ENCODE assay signal across 9 cellular contexts in the genomic region with DNA sequence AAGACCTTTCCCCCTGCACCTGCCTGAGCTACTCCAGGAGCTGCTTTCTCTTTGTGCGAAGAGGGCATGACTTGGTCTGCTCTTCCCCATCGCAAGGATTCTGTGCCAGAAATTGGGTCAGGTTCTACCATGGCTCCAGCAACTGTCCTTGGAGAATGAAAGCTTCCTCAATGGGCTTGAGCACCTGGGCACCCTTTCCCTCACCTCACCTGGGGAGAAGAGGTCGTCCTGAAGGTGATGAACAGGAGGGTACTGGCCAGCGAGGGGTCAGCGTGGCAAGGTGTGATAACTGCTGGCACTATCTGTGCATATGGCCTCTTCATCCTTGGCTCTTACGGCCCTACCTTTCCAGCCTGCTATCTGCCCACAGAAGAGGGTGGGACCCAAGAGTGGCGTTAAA. TPM values are rescaled to one million over a fixed set of nuclear protein-coding genes. Genes with fewer than 3 reads are reported as not detected.
DNase-seq lines count a peak whose midpoint lies in the region; ATAC-seq, FAIRE-seq and TF ChIP-seq lines count a peak whose summit lies in the region.
"Had no signal": no experiment of that assay in that cellular context is flagged by ENCODE, and none has a peak within 500 bp of the region (broad histone marks: within the 10 kb centered on the region; RNA-seq: fewer than 3 reads in every experiment).

No MANE protein-coding gene starts in this region.

- no peaks in the 10 kb centered on the region for H3K9me3 Mint-ChIP-seq in activated CD4-positive, alpha-beta T cell treated with anti-CD3 and anti-CD28 coated beads, Interleukin-2, amount 10 ng/mL, durations not matched to agents 7 days and 5 days
- no peaks in the 10 kb centered on the region for H3K9me3 Mint-ChIP-seq in activated naive CD8-positive, alpha-beta T cell (ENCODE audit: low read depth)

- H3K9me3 ChIP-seq in lower lobe of right lung, result no peaks in the 10 kb centered on the region
- H3K9me3 ChIP-seq: BE2C had no signal

- H3K27ac Mint-ChIP-seq in activated CD4-positive, alpha-beta T cell treated with anti-CD3 and anti-CD28 coated beads, Interleukin-2, amount 10 ng/mL, durations not matched to agents 7 days and 5 days, result peak overlapping the region; percentile 80
- peak overlapping the region; percentile 81 for H3K27ac Mint-ChIP-seq in activated naive CD8-positive, alpha-beta T cell

- no peaks in the 10 kb centered on the region for H3K27me3 ChIP-seq in lower lobe of right lung (ENCODE audit: low read depth)
- H3K27me3 ChIP-seq: BE2C had no signal

- no peak overlapping the region for H3K4me3 ChIP-seq in lower lobe of right lung

- H3K4me1 Mint-ChIP-seq in activated CD4-positive, alpha-beta T cell treated with anti-CD3 and anti-CD28 coated beads, Interleukin-2, amount 10 ng/mL, durations not matched to agents 7 days and 5 days, result peaks cover 79% of the 10 kb centered on the region
- peaks cover 59% of the 10 kb centered on the region for H3K4me1 Mint-ChIP-seq in activated naive CD8-positive, alpha-beta T cell (ENCODE audit: low read depth)

- intact Hi-C loops in lower lobe of right lung (cut with DNase I), result no loop called here

- no peak for TF ChIP-seq CTCF in lower lobe of right lung (IDR thresholded peaks at IDR 0.05)

- FAIRE-seq in urothelium cell line (lab: Jason Lieb, UNC), result no peak

- no peaks in the 10 kb centered on the region for H3K27me3 Mint-ChIP-seq in activated CD4-positive, alpha-beta T cell treated with anti-CD3 and anti-CD28 coated beads, Interleukin-2, amount 10 ng/mL, durations not matched to agents 7 days and 5 days
- H3K27me3 Mint-ChIP-seq in activated naive CD8-positive, alpha-beta T cell, result no peaks in the 10 kb centered on the region

- POLR2A ChIA-PET in activated CD4-positive, alpha-beta T cell treated with anti-CD3 and anti-CD28 coated beads, Interleukin-2, amount 10 ng/mL, durations not matched to agents 7 days and 5 days (lab: Charles Lee), result interaction anchor here (0.7 kb wide), 1 partner anchor 9 kb away, joined by 3 read pairs; no protein-coding TSS in a partner anchor

- DNase-seq in activated CD4-positive, alpha-beta T cell treated with anti-CD3 and anti-CD28 coated beads, Interleukin-2, amount 10 ng/mL, durations not matched to agents 7 days and 5 days, result no peak
- no peak for DNase-seq in activated CD4-positive, alpha-beta T cell treated with anti-CD3 and anti-CD28 coated beads, Interleukin-2, amount 50 U/mL, for 4 hours
- DNase-seq in lower lobe of right lung (no peak), substantia nigra (lab: John Stamatoyannopoulos, UW) (no peak), urothelium cell line (ENCODE audit: low spot score) (no peak), NCI-H2029 (lab: John Stamatoyannopoulos, UW) (no peak)

- peaks cover 66% of the 10 kb centered on the region for H3K36me3 ChIP-seq in lower lobe of right lung

- no peak for ATAC-seq in lower lobe of right lung
- no peak for ATAC-seq in HG02610 (IDR thresholded peaks at IDR 0.05; ENCODE audit: unreplicated experiment)

- H3K4me1 ChIP-seq in lower lobe of right lung, result peaks cover 85% of the 10 kb centered on the region
- H3K4me1 ChIP-seq: BE2C had no signal

- H3K36me3 Mint-ChIP-seq in activated CD4-positive, alpha-beta T cell treated with anti-CD3 and anti-CD28 coated beads, Interleukin-2, amount 10 ng/mL, durations not matched to agents 7 days and 5 days (ENCODE audit: low read depth), result peaks cover 57% of the 10 kb centered on the region
- peaks cover 17% of the 10 kb centered on the region for H3K36me3 Mint-ChIP-seq in activated naive CD8-positive, alpha-beta T cell

- H3K4me3 Mint-ChIP-seq in activated CD4-positive, alpha-beta T cell treated with anti-CD3 and anti-CD28 coated beads, Interleukin-2, amount 10 ng/mL, durations not matched to agents 7 days and 5 days, result peak overlapping the region; percentile 67
- H3K4me3 Mint-ChIP-seq in activated naive CD8-positive, alpha-beta T cell, result peak overlapping the region; percentile 70

- CTCF ChIA-PET in activated CD4-positive, alpha-beta T cell treated with anti-CD3 and anti-CD28 coated beads, Interleukin-2, amount 10 ng/mL, durations not matched to agents 7 days and 5 days (lab: Charles Lee), result interaction anchor here (0.6 to 2.9 kb wide), 24 partner anchors 9 to 823 kb away, joined by 3 to 18 read pairs (median 4); partner anchors contain the start of genes C3orf18, DCAF1, HEMK1 and MAPKAPK3

- H3K27ac ChIP-seq in lower lobe of right lung (peak overlapping the region; percentile 86), substantia nigra (ENCODE audit: low read depth, low read length, poor library complexity, severe bottlenecking) (peak overlapping the region; percentile 76)

RNA-seq across cellular contexts. Expression of gene RBM15B, which starts 0.9 kb away (rescaled TPM):
- total RNA-seq in activated CD4-positive, alpha-beta T cell treated with anti-CD3 and anti-CD28 coated beads, Interleukin-2, amount 10 ng/mL, durations not matched to agents 7 days and 5 days, result 10 to 100 TPM; 29.0 to 29.8 TPM
- 24.3 TPM for total RNA-seq in lower lobe of right lung

RNA-seq across cellular contexts. Expression of gene MANF, which starts 5.1 kb away (rescaled TPM):
- 100 to 1,000 TPM; 107 to 131 TPM for total RNA-seq in activated CD4-positive, alpha-beta T cell treated with anti-CD3 and anti-CD28 coated beads, Interleukin-2, amount 10 ng/mL, durations not matched to agents 7 days and 5 days
- 59.8 TPM for total RNA-seq in lower lobe of right lung
